8 cellular contexts compared by ENCODE assay signal in genomic region chr5:91378683-91379601, GRCh38. TPM values are rescaled to one million over a fixed set of nuclear protein-coding genes. Genes with fewer than 3 reads are reported as not detected.
DNase-seq lines count a peak whose midpoint lies in the region; ATAC-seq and TF ChIP-seq lines count a peak whose summit lies in the region.

No MANE protein-coding gene starts in this region.

- H3K9me3 ChIP-seq in left ventricle myocardium inferior (replicated peaks) (no peaks in the 10 kb centered on the region), tibial artery (no peaks in the 10 kb centered on the region)

- H3K27me3 Mint-ChIP-seq in activated naive CD8-positive, alpha-beta T cell: no peaks in the 10 kb centered on the region

- TF ChIP-seq CTCF in left ventricle myocardium inferior (IDR thresholded peaks at IDR 0.05; ENCODE audit: borderline replicate concordance) (no peak), tibial artery (IDR thresholded peaks at IDR 0.05) (no peak)

- H3K27me3 ChIP-seq in left ventricle myocardium inferior (ENCODE audit: low read depth) (no peaks in the 10 kb centered on the region), layer of hippocampus (ENCODE audit: control insufficient read depth, insufficient read depth, low read length) (no peaks in the 10 kb centered on the region), tibial artery (no peaks in the 10 kb centered on the region)

- in situ Hi-C loops in G401 (cut with HindIII; ENCODE audit: low sequenced_read_pairs): no loop called here

- H3K36me3 Mint-ChIP-seq in activated naive CD8-positive, alpha-beta T cell: peaks cover 11% of the 10 kb centered on the region

- no peaks in the 10 kb centered on the region for H3K9me3 Mint-ChIP-seq in activated naive CD8-positive, alpha-beta T cell (ENCODE audit: low read depth)

- DNase-seq in left ventricle myocardium inferior (no peak), Right ventricle myocardium superior (no peak), tibial artery (no peak), G401 (ENCODE audit: low spot score) (no peak)
- DNase-seq in activated CD4-positive, alpha-beta T cell treated with anti-CD3 and anti-CD28 coated beads for 1 hour: no peak

- H3K4me3 Mint-ChIP-seq in activated naive CD8-positive, alpha-beta T cell: peak overlapping the region; percentile 100

- H3K36me3 ChIP-seq in left ventricle myocardium inferior (peaks cover 36% of the 10 kb centered on the region), tibial artery (peaks cover 10 to 16% (median 15%) of the 10 kb centered on the region in 3 donors)

- H3K4me1 Mint-ChIP-seq in activated naive CD8-positive, alpha-beta T cell (ENCODE audit: low read depth): peaks cover 44% of the 10 kb centered on the region

- H3K4me3 ChIP-seq in left ventricle myocardium inferior (peak overlapping the region; percentile 83), tibial artery (peak overlapping the region; percentile 58 to 62)

- peak overlapping the region; percentile 100 for H3K27ac Mint-ChIP-seq in activated naive CD8-positive, alpha-beta T cell

- no peak for ATAC-seq in Right ventricle myocardium superior (ENCODE audit: poor library complexity)
- ATAC-seq in HG03108 (IDR thresholded peaks at IDR 0.05; ENCODE audit: unreplicated experiment): no peak

- intact Hi-C loops in left ventricle myocardium inferior (cut with micrococcal nuclease): loop anchor here (10.0 kb wide), 1 partner anchor 64 kb away; no protein-coding TSS in a partner anchor
- intact Hi-C loops in Right ventricle myocardium superior (cut with DNase I): no loop called here
- intact Hi-C loops in tibial artery (cut with DNase I; ENCODE audit: low total_unique reads): no loop called here

- H3K27ac ChIP-seq in left ventricle myocardium inferior (replicated peaks) (peak overlapping the region; percentile 97), layer of hippocampus (ENCODE audit: low read depth, low read length) (peak overlapping the region; percentile 100), tibial artery (peak overlapping the region; percentile 92 to 93)

- H3K4me1 ChIP-seq in left ventricle myocardium inferior (peaks cover 55% of the 10 kb centered on the region), tibial artery (peaks cover 0 to 47% (median 18%) of the 10 kb centered on the region in 4 donors)

RNA-seq across cellular contexts. Expression of gene ARRDC3, which starts 4.2 kb away (rescaled TPM):
- 14.4 TPM for total RNA-seq in left ventricle myocardium inferior
- 17.3 TPM for total RNA-seq in Right ventricle myocardium superior
- total RNA-seq in G401 (2014; rRNA removed; shearing (Covaris generic)): 10.8 and 18.5 TPM in 2 replicates
